8 cellular contexts compared by ENCODE assay signal in genomic region chr17:47693667-47694017, GRCh38. TPM values are rescaled to one million over a fixed set of nuclear protein-coding genes. Genes with fewer than 3 reads are reported as not detected.
A peak's percentile ranks its signal among the peaks of the same experiment; 100 is the strongest.
DNase-seq lines count a peak whose midpoint lies in the region; ATAC-seq, FAIRE-seq and TF ChIP-seq lines count a peak whose summit lies in the region.

No MANE protein-coding gene starts in this region.

- ATAC-seq in PC-3 (no peak; the same call in 1 of the 2 replicates), HG02763 (IDR thresholded peaks at IDR 0.05; ENCODE audit: unreplicated experiment) (no peak)

- FAIRE-seq in RCC 7860 (lab: Jason Lieb, UNC), result no peak

- no peaks in the 10 kb centered on the region for H4K20me1 ChIP-seq in PC-3 (ENCODE audit: low read length)

- H3K4me1 ChIP-seq in PC-3 (ENCODE audit: insufficient read depth, low read length) (peaks cover 15% of the 10 kb centered on the region; the same call in 1 of the 2 replicates), neutrophil (ENCODE audit: control insufficient read depth in 1 of 2, insufficient read depth in 1 of 2, low read depth in 1 of 2, low read length in 1 of 2) (peaks cover 43 to 46% of the 10 kb centered on the region in 2 experiments)

- DNase-seq in GM12865 (ENCODE audit: low read depth) (no peak), PC-3 (no peak), endothelial cell (ENCODE audit: low spot score) (peak; percentile 62), RCC 7860 (ENCODE audit: low spot score) (no peak), NCI-H187 (lab: John Stamatoyannopoulos, UW) (no peak)
- no peak for DNase-seq in central memory CD4-positive, alpha-beta T cell

- intact Hi-C loops in PC-3 (cut with micrococcal nuclease), result no loop called here

- no peaks in the 10 kb centered on the region for H3F3A ChIP-seq in PC-3 (ENCODE audit: low read length, unreplicated experiment)

- H3K27ac ChIP-seq in PC-3 (ENCODE audit: low read length), result no peak overlapping the region
- peak overlapping the region; percentile 90 for H3K27ac ChIP-seq in neutrophil

- no peaks in the 10 kb centered on the region for H3K79me2 ChIP-seq in PC-3 (ENCODE audit: low read length)

- H3K4me2 ChIP-seq in PC-3 (ENCODE audit: low read length), result peak overlapping the region; percentile 91

- H3K27ac Mint-ChIP-seq in endothelial cell (ENCODE audit: unreplicated experiment), result peak overlapping the region; percentile 57

- no peaks in the 10 kb centered on the region for H3K9me3 Mint-ChIP-seq in endothelial cell (ENCODE audit: unreplicated experiment)

- peak overlapping the region; percentile 92 for H2AFZ ChIP-seq in PC-3 (ENCODE audit: low read length)

- no peak for TF ChIP-seq CTCF in GM12865 (IDR thresholded peaks at IDR 0.05; ENCODE audit: insufficient read depth, low read depth, low read length, missing control alignments)
- TF ChIP-seq CTCF in PC-3 (conservative IDR thresholded peaks at IDR 0.05; ENCODE audit: low read depth, low read length), result no peak
- TF ChIP-seq CTCF in endothelial cell (IDR thresholded peaks at IDR 0.05; ENCODE audit: unreplicated experiment), result no peak
- TF ChIP-seq CTCF in neutrophil (IDR thresholded peaks at IDR 0.05), result no peak

- peak overlapping the region; percentile 28 for H3K4me3 ChIP-seq in GM12865 (ENCODE audit: low read depth, low read length)
- H3K4me3 ChIP-seq in PC-3 (ENCODE audit: low read length), result peak overlapping the region; percentile 78
- peak overlapping the region; percentile 80 to 91 for H3K4me3 ChIP-seq in neutrophil (ENCODE audit: low read depth in 1 of 2, low read length in 1 of 2)

- CTCF ChIA-PET in PC-3 (lab: Charles Lee), result no interaction called here

- POLR2A ChIA-PET in PC-3 (lab: Charles Lee; ENCODE audit: unreplicated experiment), result interaction anchor here (0.7 kb wide), 1 partner anchor 45 kb away, joined by 11 read pairs; no protein-coding TSS in a partner anchor

- H3K27me3 ChIP-seq in PC-3 (ENCODE audit: low read length), result no peaks in the 10 kb centered on the region
- peaks cover 5% of the 10 kb centered on the region for H3K27me3 ChIP-seq in neutrophil

- no peaks in the 10 kb centered on the region for H3K36me3 ChIP-seq in PC-3 (ENCODE audit: low read depth, low read length)
- peaks cover 18% of the 10 kb centered on the region for H3K36me3 ChIP-seq in neutrophil

- H3K27me3 Mint-ChIP-seq in endothelial cell (ENCODE audit: unreplicated experiment), result peaks cover 1% of the 10 kb centered on the region

- peaks cover 12% of the 10 kb centered on the region for H3K36me3 Mint-ChIP-seq in endothelial cell (ENCODE audit: low read depth, unreplicated experiment)

- BruUV-seq in PC-3 (replicated peaks; lab: Mats Ljungman, UMichigan), result no TSS peak

- no peaks in the 10 kb centered on the region for H3K9me2 ChIP-seq in PC-3 (replicated peaks; ENCODE audit: low read length)

- peaks cover 52% of the 10 kb centered on the region for H3K4me1 Mint-ChIP-seq in endothelial cell (ENCODE audit: unreplicated experiment)

- peak overlapping the region; percentile 91 for H3K4me3 Mint-ChIP-seq in endothelial cell (ENCODE audit: unreplicated experiment)

- H3K9ac ChIP-seq in PC-3 (ENCODE audit: low read length), result peak overlapping the region; percentile 45; the same call in 1 of the 2 replicates

- H3K9me3 ChIP-seq in PC-3 (ENCODE audit: low read length), result no peaks in the 10 kb centered on the region
- no peaks in the 10 kb centered on the region for H3K9me3 ChIP-seq in neutrophil

RNA-seq across cellular contexts. Expression of gene TBKBP1, which starts 0.3 kb away (rescaled TPM):
- 9.0 and 12.8 TPM in 2 replicates for total RNA-seq in PC-3 (2014; rRNA removed)
- 31.4 TPM for total RNA-seq in endothelial cell (ENCODE audit: unreplicated experiment)

RNA-seq across cellular contexts. Expression of gene TBX21, which starts 39.4 kb away (rescaled TPM):
- total RNA-seq in PC-3 (2014; rRNA removed) (not detected in 2 replicates), endothelial cell (ENCODE audit: unreplicated experiment) (0.21 TPM)

RNA-seq across cellular contexts. Expression of gene KPNB1, which starts 43.9 kb away (rescaled TPM):
- 390 and 437 TPM in 2 replicates for total RNA-seq in PC-3 (2014; rRNA removed)
- total RNA-seq in endothelial cell (ENCODE audit: unreplicated experiment), result 376 TPM

Comparison
In these comparisons a context has a peak if more than half of its experiments do, and no peak if none do; other contexts are left out.
1. H3K4me3 ChIP-seq: peak in every context shown above with its lines; median percentile 86 in neutrophil; 78 in PC-3; 28 in GM12865.